ENCODE assay signal across 14 cellular contexts in genomic region chr5:133895979-133896378, GRCh38.
"Had no signal": no experiment of that assay in that cellular context is flagged by ENCODE, and none has a peak within 500 bp of the region (broad histone marks: within the 10 kb centered on the region; RNA-seq: fewer than 3 reads in every experiment).

No MANE protein-coding gene starts in this region.

- H3K9me3 ChIP-seq: transverse colon had no signal

- H3K27me3 ChIP-seq: brain microvascular endothelial cell, neural progenitor cell, transverse colon had no signal

- H3K4me1 Mint-ChIP-seq: activated CD4-positive, alpha-beta T cell treated with anti-CD3 and anti-CD28 coated beads, Interleukin-2, amount 10 ng/mL, durations not matched to agents 24 days and 14 days; WTC11 had no signal

- H3K4me1 ChIP-seq: neural progenitor cell, transverse colon had no signal

- H3K36me3 ChIP-seq: brain microvascular endothelial cell, neural progenitor cell, transverse colon had no signal

- DNase-seq: activated CD4-positive, alpha-beta T cell treated with anti-CD3 and anti-CD28 coated beads, Interleukin-2, amount 10 ng/mL, durations not matched to agents 24 days and 14 days; activated gamma-delta T cell treated with Interleukin-2 at 50 U/mL for 16 hours; activated naive CD8-positive, alpha-beta T cell treated with anti-CD3 and anti-CD28 coated beads, Interleukin-2, amount 10 ng/mL, durations not matched to agents 7 days and 5 days; brain microvascular endothelial cell; cerebellar nuclear complex; dermis blood vessel endothelial cell; effector memory CD8-positive, alpha-beta T cell; naive B cell; SW 1271; transverse colon had no signal

- H3K36me3 Mint-ChIP-seq: activated naive CD8-positive, alpha-beta T cell treated with anti-CD3 and anti-CD28 coated beads, Interleukin-2, amount 10 ng/mL, durations not matched to agents 7 days and 5 days; naive B cell; neural progenitor cell; stimulated activated memory B cell treated with anti-CD40 and anti-IgM and Interleukin-4, amounts not matched to agents 10 μg/mL and 1 μg/mL and 100 μg/mL, for 72 hours; WTC11 had no signal

- H3K9me3 Mint-ChIP-seq: activated CD4-positive, alpha-beta T cell treated with anti-CD3 and anti-CD28 coated beads, Interleukin-2, amount 10 ng/mL, durations not matched to agents 24 days and 14 days; activated naive CD8-positive, alpha-beta T cell treated with anti-CD3 and anti-CD28 coated beads, Interleukin-2, amount 10 ng/mL, durations not matched to agents 7 days and 5 days; effector memory CD8-positive, alpha-beta T cell; naive B cell; neural progenitor cell; stimulated activated memory B cell treated with anti-CD40 and anti-IgM and Interleukin-4, amounts not matched to agents 10 μg/mL and 1 μg/mL and 100 μg/mL, for 72 hours; WTC11 had no signal

- H3K4me3 Mint-ChIP-seq: activated CD4-positive, alpha-beta T cell treated with anti-CD3 and anti-CD28 coated beads, Interleukin-2, amount 10 ng/mL, durations not matched to agents 24 days and 14 days; activated naive CD8-positive, alpha-beta T cell treated with anti-CD3 and anti-CD28 coated beads, Interleukin-2, amount 10 ng/mL, durations not matched to agents 7 days and 5 days; effector memory CD8-positive, alpha-beta T cell; neural progenitor cell; stimulated activated memory B cell treated with anti-CD40 and anti-IgM and Interleukin-4, amounts not matched to agents 10 μg/mL and 1 μg/mL and 100 μg/mL, for 72 hours; WTC11 had no signal

- H3K27ac ChIP-seq: brain microvascular endothelial cell, neural progenitor cell, transverse colon had no signal

- H3K4me3 ChIP-seq: neural progenitor cell, transverse colon had no signal

- H3K27me3 Mint-ChIP-seq: activated CD4-positive, alpha-beta T cell treated with anti-CD3 and anti-CD28 coated beads, Interleukin-2, amount 10 ng/mL, durations not matched to agents 24 days and 14 days; naive B cell; stimulated activated memory B cell treated with anti-CD40 and anti-IgM and Interleukin-4, amounts not matched to agents 10 μg/mL and 1 μg/mL and 100 μg/mL, for 72 hours had no signal

- H3K27ac Mint-ChIP-seq: activated CD4-positive, alpha-beta T cell treated with anti-CD3 and anti-CD28 coated beads, Interleukin-2, amount 10 ng/mL, durations not matched to agents 24 days and 14 days; activated naive CD8-positive, alpha-beta T cell treated with anti-CD3 and anti-CD28 coated beads, Interleukin-2, amount 10 ng/mL, durations not matched to agents 7 days and 5 days; effector memory CD8-positive, alpha-beta T cell; neural progenitor cell; stimulated activated memory B cell treated with anti-CD40 and anti-IgM and Interleukin-4, amounts not matched to agents 10 μg/mL and 1 μg/mL and 100 μg/mL, for 72 hours; WTC11 had no signal

- H2AFZ ChIP-seq: neural progenitor cell had no signal

- H3K4me2 ChIP-seq: neural progenitor cell had no signal

- ATAC-seq: effector memory CD8-positive, alpha-beta T cell; left lobe of liver; stimulated activated memory B cell treated with anti-CD40 and anti-IgM and Interleukin-4, amounts not matched to agents 10 μg/mL and 1 μg/mL and 100 μg/mL, for 72 hours; WTC11 had no signal
